Comparison of ENCODE assay signal across 27 cellular contexts in genomic region chr12:105237671-105238070, GRCh38.
"Had no signal": no experiment of that assay in that cellular context is flagged by ENCODE, and none has a peak within 500 bp of the region (broad histone marks: within the 10 kb centered on the region; RNA-seq: fewer than 3 reads in every experiment).

No MANE protein-coding gene starts in this region.

- H3K9ac ChIP-seq: neural progenitor cell had no signal

- DNase-seq: naive thymus-derived CD8-positive, alpha-beta T cell; nucleus accumbens; pancreas; posterior cingulate gyrus; psoas muscle; right cardiac atrium; right lobe of liver; sigmoid colon; small intestine; stimulated activated CD4-positive, alpha-beta T cell treated with anti-CD3 and anti-CD28 coated beads, Interleukin-15, amount 100 ng/mL, for 24 hours; stimulated activated CD4-positive, alpha-beta T cell treated with anti-CD3 and anti-CD28 coated beads, Interleukin-2, amount 100 ng/mL, for 24 hours; stimulated activated CD4-positive, alpha-beta T cell treated with anti-CD3 and anti-CD28 coated beads, Interleukin-2, amount 100 ng/mL, for 48 hours; stimulated activated CD4-positive, alpha-beta T cell treated with anti-CD3 and anti-CD28 coated beads, Interleukin-4, amount 100 ng/mL, for 24 hours; stimulated activated naive B cell treated with anti-CD40 and anti-IgM and Interleukin-4, amounts not matched to agents 10 μg/mL and 1 μg/mL and 100 μg/mL, for 72 hours; stimulated activated naive CD4-positive, alpha-beta T cell treated with Interleukin-2 at 50 U/mL for 16 hours; stomach; thyroid gland; trophoblast cell; upper lobe of left lung had no signal

- H3K9me3 Mint-ChIP-seq: naive thymus-derived CD8-positive, alpha-beta T cell; natural killer cell treated with Interleukin-12 subunit alpha and Interleukin-12 subunit beta and Interleukin-15 and Interleukin-18, amount 100 ng/mL, for 72 hours; neural progenitor cell; stimulated activated effector memory CD8-positive, alpha-beta T cell treated with anti-CD3 and anti-CD28 coated beads, Interleukin-12 subunit alpha, Interleukin-12 subunit beta, amount 100 ng/mL, for 72 hours; stimulated activated naive B cell treated with anti-CD40 and anti-IgM and Interleukin-4, amounts not matched to agents 10 μg/mL and 1 μg/mL and 100 μg/mL, for 72 hours; stimulated activated naive CD8-positive, alpha-beta T cell treated with anti-CD3 and anti-CD28 coated beads, Interleukin-15, Interleukin-2, amounts not matched to agents 100 ng/mL and 50 ng/mL, for 24 hours had no signal

- H3K4me2 ChIP-seq: neural progenitor cell had no signal

- H3K36me3 Mint-ChIP-seq: natural killer cell treated with Interleukin-12 subunit alpha and Interleukin-12 subunit beta and Interleukin-15 and Interleukin-18, amount 100 ng/mL, for 72 hours; neural progenitor cell; stimulated activated effector memory CD8-positive, alpha-beta T cell treated with anti-CD3 and anti-CD28 coated beads, Interleukin-12 subunit alpha, Interleukin-12 subunit beta, amount 100 ng/mL, for 72 hours; stimulated activated naive B cell treated with anti-CD40 and anti-IgM and Interleukin-4, amounts not matched to agents 10 μg/mL and 1 μg/mL and 100 μg/mL, for 72 hours had no signal

- H3K27ac Mint-ChIP-seq: natural killer cell treated with Interleukin-12 subunit alpha and Interleukin-12 subunit beta and Interleukin-15 and Interleukin-18, amount 100 ng/mL, for 72 hours; neural progenitor cell; progenitor cell of endocrine pancreas; stimulated activated effector memory CD8-positive, alpha-beta T cell treated with anti-CD3 and anti-CD28 coated beads, Interleukin-12 subunit alpha, Interleukin-12 subunit beta, amount 100 ng/mL, for 72 hours; stimulated activated naive B cell treated with anti-CD40 and anti-IgM and Interleukin-4, amounts not matched to agents 10 μg/mL and 1 μg/mL and 100 μg/mL, for 72 hours; stimulated activated naive CD8-positive, alpha-beta T cell treated with anti-CD3 and anti-CD28 coated beads, Interleukin-15, Interleukin-2, amounts not matched to agents 100 ng/mL and 50 ng/mL, for 24 hours had no signal

- H3K27ac ChIP-seq: neural progenitor cell, pancreas, psoas muscle, right lobe of liver, sigmoid colon, stomach, thoracic aorta, thyroid gland, tibial nerve, upper lobe of left lung, vagina had no signal

- H3K4me3 ChIP-seq: neural progenitor cell, pancreas, psoas muscle, right lobe of liver, sigmoid colon, stomach, thoracic aorta, thyroid gland, tibial nerve, upper lobe of left lung, vagina had no signal

- H3K9me3 ChIP-seq: pancreas, psoas muscle, right lobe of liver, sigmoid colon, stomach, thoracic aorta, thyroid gland, tibial nerve, upper lobe of left lung, vagina had no signal

- H3K27me3 ChIP-seq: pancreas, right lobe of liver, sigmoid colon, stomach, thyroid gland, tibial nerve, upper lobe of left lung, vagina had no signal

- H3K4me3 Mint-ChIP-seq: natural killer cell treated with Interleukin-12 subunit alpha and Interleukin-12 subunit beta and Interleukin-15 and Interleukin-18, amount 100 ng/mL, for 72 hours; neural progenitor cell; stimulated activated effector memory CD8-positive, alpha-beta T cell treated with anti-CD3 and anti-CD28 coated beads, Interleukin-12 subunit alpha, Interleukin-12 subunit beta, amount 100 ng/mL, for 72 hours; stimulated activated naive B cell treated with anti-CD40 and anti-IgM and Interleukin-4, amounts not matched to agents 10 μg/mL and 1 μg/mL and 100 μg/mL, for 72 hours; stimulated activated naive CD8-positive, alpha-beta T cell treated with anti-CD3 and anti-CD28 coated beads, Interleukin-15, Interleukin-2, amounts not matched to agents 100 ng/mL and 50 ng/mL, for 24 hours had no signal

- H3K27me3 Mint-ChIP-seq: naive thymus-derived CD8-positive, alpha-beta T cell; natural killer cell treated with Interleukin-12 subunit alpha and Interleukin-12 subunit beta and Interleukin-15 and Interleukin-18, amount 100 ng/mL, for 72 hours; progenitor cell of endocrine pancreas; stimulated activated naive B cell treated with anti-CD40 and anti-IgM and Interleukin-4, amounts not matched to agents 10 μg/mL and 1 μg/mL and 100 μg/mL, for 72 hours; stimulated activated naive CD8-positive, alpha-beta T cell treated with anti-CD3 and anti-CD28 coated beads, Interleukin-15, Interleukin-2, amounts not matched to agents 100 ng/mL and 50 ng/mL, for 24 hours had no signal

- H3K36me3 ChIP-seq: neural progenitor cell, pancreas, right lobe of liver, sigmoid colon, stomach, thoracic aorta, thyroid gland, tibial nerve, upper lobe of left lung, vagina had no signal

- H2AFZ ChIP-seq: neural progenitor cell had no signal

- ATAC-seq: naive thymus-derived CD8-positive, alpha-beta T cell; natural killer cell treated with Interleukin-12 subunit alpha and Interleukin-12 subunit beta and Interleukin-15 and Interleukin-18, amount 100 ng/mL, for 72 hours; pancreas; psoas muscle; right cardiac atrium; right lobe of liver; stimulated activated effector memory CD8-positive, alpha-beta T cell treated with anti-CD3 and anti-CD28 coated beads, Interleukin-12 subunit alpha, Interleukin-12 subunit beta, amount 100 ng/mL, for 72 hours; stimulated activated naive B cell treated with anti-CD40 and anti-IgM and Interleukin-4, amounts not matched to agents 10 μg/mL and 1 μg/mL and 100 μg/mL, for 72 hours had no signal
